ENCODE assay signal across 16 cellular contexts in genomic region chr12:105862163-105862821, GRCh38.
A peak's percentile ranks its signal among the peaks of the same experiment; 100 is the strongest.
DNase-seq lines count a peak whose midpoint lies in the region; ATAC-seq and TF ChIP-seq lines count a peak whose summit lies in the region.
"Had no signal": no experiment of that assay in that cellular context is flagged by ENCODE, and none has a peak within 500 bp of the region (broad histone marks: within the 10 kb centered on the region; RNA-seq: fewer than 3 reads in every experiment).

No MANE protein-coding gene starts in this region.

- no peak for ATAC-seq in HG03175 (IDR thresholded peaks at IDR 0.05; ENCODE audit: unreplicated experiment)
- ATAC-seq: A549, Panc1, Right ventricle myocardium inferior had no signal

- H3K27ac ChIP-seq in HEK293 (ENCODE audit: extremely low read depth, low read depth, low read length) (no peak overlapping the region), coronary artery (peak overlapping the region; percentile 28 to 66)
- H3K27ac ChIP-seq: A549 had no signal

- POLR2A ChIA-PET in HEK293 (lab: Yijun Ruan, JAX): interaction anchor here (0.6 kb wide), 1 partner anchor 200 kb away, joined by 7 read pairs; no protein-coding TSS in a partner anchor

- H3K4me3 ChIP-seq in HEK293 (ENCODE audit: low read depth, low read length) (no peak overlapping the region), coronary artery (no peak overlapping the region)
- H3K4me3 ChIP-seq: A549 had no signal

- DNase-seq in T1000 (lab: John Stamatoyannopoulos, UW) (peak; percentile 37), coronary artery (ENCODE audit: low spot score) (no peak), posterior cingulate gyrus (peak in 8 of 10 donors; percentile 37 to 92 (median 70)), NOMO-1 treated with dmso at 0.1 percent for 144 hours (lab: John Stamatoyannopoulos, UW; ENCODE audit: unreplicated experiment) (no peak), inferior parietal cortex (ENCODE audit: extremely low spot score) (no peak)
- no peak for DNase-seq in activated CD4-positive, alpha-beta T cell treated with anti-CD3 and anti-CD28 coated beads for 48 hours
- DNase-seq: Caco-2, HFFc6, NCI-H1417 treated with DMSO at 0.1 percent for 48 hours, NCI-H1930, NCI-H510A treated with DMSO at 0.1 percent for 48 hours had no signal

- intact Hi-C loops in posterior cingulate gyrus (cut with DNase I): no loop called here

- CTCF ChIA-PET in HEK293 (lab: Yijun Ruan, JAX): no interaction called here

- no peaks in the 10 kb centered on the region for H3K4me1 ChIP-seq in HEK293 (ENCODE audit: control insufficient read depth, insufficient read depth, low read length)
- H3K4me1 ChIP-seq: A549 had no signal

- H3K36me3 ChIP-seq in HEK293 (ENCODE audit: control insufficient read depth in 2 of 2, insufficient read depth in 1 of 2, low read length in 2 of 2): no peaks in the 10 kb centered on the region

- no peak for TF ChIP-seq CTCF in HEK293 (tag by site-specific recombination; IDR thresholded peaks at IDR 0.05)
- TF ChIP-seq CTCF in coronary artery (IDR thresholded peaks at IDR 0.05): no peak

- H3K9me3 ChIP-seq in HEK293 (ENCODE audit: control insufficient read depth, insufficient read depth, low read depth, low read length): no peaks in the 10 kb centered on the region
- H3K9me3 ChIP-seq: Caco-2 had no signal

TF ChIP-seq in HEK293, 187 proteins besides CTCF, POLR2A, EP300 and RAD21:
- TF ChIP-seq GLIS1 (tag by site-specific recombination; IDR thresholded peaks at IDR 0.05) (0 out of 2 replicates have a peak, but pooled peaks have one; percentile 26), ZFHX2 (tag by site-specific recombination; conservative IDR thresholded peaks at IDR 0.05) (peak; percentile 56; the same call in 1 of the 2 replicates), ZFP37 (tag by site-specific recombination; IDR thresholded peaks at IDR 0.05) (no peak)

Comparison
In these comparisons a context has a peak if more than half of its experiments do, and no peak if none do; other contexts are left out.
1. DNase-seq: peak in T1000 (single experiment) and posterior cingulate gyrus (8 of 10); none in coronary artery (single experiment), NOMO-1 treated with dmso at 0.1 percent for 144 hours (single experiment), activated CD4-positive, alpha-beta T cell treated with anti-CD3 and anti-CD28 coated beads for 48 hours (single experiment) and inferior parietal cortex (single experiment).